12 cellular contexts compared by ENCODE assay signal in the genomic region with DNA sequence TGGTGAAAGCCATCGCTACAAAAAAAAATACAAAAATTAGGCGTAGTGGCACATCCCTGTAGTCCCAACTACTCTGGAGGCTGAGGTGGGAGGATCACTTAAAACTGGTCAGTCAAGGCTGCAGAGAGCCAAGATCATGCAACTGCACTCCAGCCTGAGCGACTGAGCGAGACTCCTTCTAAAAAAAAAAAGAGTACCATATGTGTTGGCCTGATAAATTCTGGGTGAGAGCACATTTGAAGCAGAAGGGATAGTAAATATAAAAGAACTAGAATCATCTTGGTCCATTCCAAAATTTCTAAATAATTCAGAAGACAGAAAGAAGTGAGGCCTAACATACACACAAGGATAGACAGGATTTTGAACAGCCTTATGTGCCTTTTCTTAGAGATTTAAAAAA. TPM values are rescaled to one million over a fixed set of nuclear protein-coding genes. Genes with fewer than 3 reads are reported as not detected.
DNase-seq lines count a peak whose midpoint lies in the region; ATAC-seq and TF ChIP-seq lines count a peak whose summit lies in the region.
"Had no signal": no experiment of that assay in that cellular context is flagged by ENCODE, and none has a peak within 500 bp of the region (broad histone marks: within the 10 kb centered on the region; RNA-seq: fewer than 3 reads in every experiment).

No MANE protein-coding gene starts in this region.

- peak overlapping the region in 2 of 3 donors; percentile 27 to 99 for H3K27ac Mint-ChIP-seq in CD4-positive, CD25-positive, alpha-beta regulatory T cell
- H3K27ac Mint-ChIP-seq in activated naive CD8-positive, alpha-beta T cell treated with anti-CD3 and anti-CD28 coated beads, Interleukin-2, amount 10 ng/mL, durations not matched to agents 7 days and 5 days, result peak overlapping the region; percentile 19
- peak overlapping the region in 7 of 9 donors; percentile 5 to 69 (median 56) for H3K27ac Mint-ChIP-seq in naive thymus-derived CD4-positive, alpha-beta T cell

- no peaks in the 10 kb centered on the region for H3K9me3 ChIP-seq in CD4-positive, CD25-positive, alpha-beta regulatory T cell (ENCODE audit: control insufficient read depth in 2 of 2, low read length in 2 of 2)
- H3K9me3 ChIP-seq in HEK293 (ENCODE audit: control insufficient read depth, insufficient read depth, low read depth, low read length), result no peaks in the 10 kb centered on the region
- H3K9me3 ChIP-seq in naive thymus-derived CD4-positive, alpha-beta T cell (ENCODE audit: control insufficient read depth in 2 of 3, low read length in 3 of 3), result no peaks in the 10 kb centered on the region

- DNase-seq in CD4-positive, CD25-positive, alpha-beta regulatory T cell, result no peak
- no peak for DNase-seq in activated naive CD8-positive, alpha-beta T cell treated with anti-CD3 and anti-CD28 coated beads, Interleukin-2, amount 10 ng/mL, durations not matched to agents 7 days and 5 days
- DNase-seq in naive thymus-derived CD4-positive, alpha-beta T cell, result no peak
- no peak for DNase-seq in GM10248 (ENCODE audit: extremely low spot score)
- DNase-seq in NCI-H2227 (lab: John Stamatoyannopoulos, UW; ENCODE audit: unreplicated experiment), result no peak
- DNase-seq: DMS 273 treated with DMSO at 0.1 percent for 48 hours; NCI-H1417; NCI-H748 treated with DMSO at 0.1 percent for 48 hours; stimulated activated CD4-positive, alpha-beta T cell treated with anti-CD3 and anti-CD28 coated beads, Interleukin-12 subunit alpha, Interleukin-12 subunit beta, amount 100 ng/mL, for 4 hours had no signal

- TF ChIP-seq CTCF in HEK293 (tag by site-specific recombination; IDR thresholded peaks at IDR 0.05), result no peak
- no peak for TF ChIP-seq CTCF in GM10248 (IDR thresholded peaks at IDR 0.05; ENCODE audit: control extremely low read depth, extremely low read depth, low read depth, missing control alignments)

- POLR2A ChIA-PET in HEK293 (lab: Yijun Ruan, JAX) (interaction anchor here (0.5 kb wide), 1 partner anchor 771 kb away, joined by 3 read pairs; no protein-coding TSS in a partner anchor), GM10248 (lab: Yijun Ruan, JAX) (no interaction called here)
- POLR2A ChIA-PET in activated naive CD8-positive, alpha-beta T cell treated with anti-CD3 and anti-CD28 coated beads, Interleukin-2, amount 10 ng/mL, durations not matched to agents 7 days and 5 days (lab: Charles Lee), result no interaction called here
- POLR2A ChIA-PET in naive thymus-derived CD4-positive, alpha-beta T cell (lab: Charles Lee), result no interaction called here

- CTCF ChIA-PET in HEK293 (lab: Yijun Ruan, JAX), result interaction anchor here (3.8 kb wide), 1 partner anchor 821 kb away, joined by 19 read pairs; the partner anchor contains the start of gene UBE3D
- CTCF ChIA-PET in naive thymus-derived CD4-positive, alpha-beta T cell (lab: Charles Lee), result no interaction called here
- CTCF ChIA-PET in GM10248 (lab: Yijun Ruan, JAX), result no interaction called here

- H3K4me3 Mint-ChIP-seq in CD4-positive, CD25-positive, alpha-beta regulatory T cell, result peak overlapping the region; percentile 78 to 97 (median 92)
- peak overlapping the region; percentile 27 for H3K4me3 Mint-ChIP-seq in activated naive CD8-positive, alpha-beta T cell treated with anti-CD3 and anti-CD28 coated beads, Interleukin-2, amount 10 ng/mL, durations not matched to agents 7 days and 5 days
- H3K4me3 Mint-ChIP-seq in naive thymus-derived CD4-positive, alpha-beta T cell, result peak overlapping the region; percentile 42 to 99 (median 71)

- H3K4me1 ChIP-seq in CD4-positive, CD25-positive, alpha-beta regulatory T cell (ENCODE audit: control insufficient read depth, insufficient read depth, low read length, poor library complexity, severe bottlenecking), result peaks cover 38% of the 10 kb centered on the region
- H3K4me1 ChIP-seq in HEK293 (ENCODE audit: control insufficient read depth, insufficient read depth, low read length), result peaks cover 10% of the 10 kb centered on the region; the same call in 1 of the 2 replicates
- peaks cover 12 to 15% of the 10 kb centered on the region in 2 donors for H3K4me1 ChIP-seq in naive thymus-derived CD4-positive, alpha-beta T cell (ENCODE audit: control insufficient read depth in 2 of 2, insufficient read depth in 2 of 2, low read length in 2 of 2)

- peaks cover 35 to 64% (median 51%) of the 10 kb centered on the region in 4 donors for H3K4me1 Mint-ChIP-seq in CD4-positive, CD25-positive, alpha-beta regulatory T cell
- peaks cover 30% of the 10 kb centered on the region for H3K4me1 Mint-ChIP-seq in activated naive CD8-positive, alpha-beta T cell treated with anti-CD3 and anti-CD28 coated beads, Interleukin-2, amount 10 ng/mL, durations not matched to agents 7 days and 5 days
- H3K4me1 Mint-ChIP-seq in naive thymus-derived CD4-positive, alpha-beta T cell, result peaks cover 35 to 71% (median 60%) of the 10 kb centered on the region in 7 donors

- H3K27me3 Mint-ChIP-seq in CD4-positive, CD25-positive, alpha-beta regulatory T cell, result no peaks in the 10 kb centered on the region
- H3K27me3 Mint-ChIP-seq in activated naive CD8-positive, alpha-beta T cell treated with anti-CD3 and anti-CD28 coated beads, Interleukin-2, amount 10 ng/mL, durations not matched to agents 7 days and 5 days, result peaks cover 2% of the 10 kb centered on the region
- no peaks in the 10 kb centered on the region for H3K27me3 Mint-ChIP-seq in naive thymus-derived CD4-positive, alpha-beta T cell

- no peaks in the 10 kb centered on the region for H3K27me3 ChIP-seq in CD4-positive, CD25-positive, alpha-beta regulatory T cell (ENCODE audit: control insufficient read depth, insufficient read depth, low read length)
- no peaks in the 10 kb centered on the region for H3K27me3 ChIP-seq in naive thymus-derived CD4-positive, alpha-beta T cell (ENCODE audit: control insufficient read depth in 2 of 2, insufficient read depth in 2 of 2, low read length in 2 of 2)

- H3K36me3 Mint-ChIP-seq in CD4-positive, CD25-positive, alpha-beta regulatory T cell, result peaks cover 18% of the 10 kb centered on the region
- H3K36me3 Mint-ChIP-seq in activated naive CD8-positive, alpha-beta T cell treated with anti-CD3 and anti-CD28 coated beads, Interleukin-2, amount 10 ng/mL, durations not matched to agents 7 days and 5 days, result peaks cover 34% of the 10 kb centered on the region
- peaks cover 5 to 17% (median 13%) of the 10 kb centered on the region in 5 donors for H3K36me3 Mint-ChIP-seq in naive thymus-derived CD4-positive, alpha-beta T cell

- H3K9me3 Mint-ChIP-seq in CD4-positive, CD25-positive, alpha-beta regulatory T cell, result peaks cover 0 to 2% (median 0%) of the 10 kb centered on the region in 7 donors
- peaks cover 2% of the 10 kb centered on the region for H3K9me3 Mint-ChIP-seq in activated naive CD8-positive, alpha-beta T cell treated with anti-CD3 and anti-CD28 coated beads, Interleukin-2, amount 10 ng/mL, durations not matched to agents 7 days and 5 days
- H3K9me3 Mint-ChIP-seq in naive thymus-derived CD4-positive, alpha-beta T cell, result peaks cover 0 to 5% (median 0%) of the 10 kb centered on the region in 11 donors

- intact Hi-C loops in naive thymus-derived CD4-positive, alpha-beta T cell (cut with micrococcal nuclease), result no loop called here

- peak overlapping the region; percentile 63 for H3K4me3 ChIP-seq in CD4-positive, CD25-positive, alpha-beta regulatory T cell (ENCODE audit: low read depth, low read length)
- H3K4me3 ChIP-seq in HEK293 (ENCODE audit: low read depth, low read length), result no peak overlapping the region
- no peak overlapping the region for H3K4me3 ChIP-seq in naive thymus-derived CD4-positive, alpha-beta T cell (ENCODE audit: low read length)

- no peak for ATAC-seq in CD4-positive, CD25-positive, alpha-beta regulatory T cell (ENCODE audit: low read depth in 2 of 2)
- ATAC-seq in activated naive CD8-positive, alpha-beta T cell treated with anti-CD3 and anti-CD28 coated beads, Interleukin-2, amount 10 ng/mL, durations not matched to agents 7 days and 5 days (ENCODE audit: low read depth), result no peak
- ATAC-seq in naive thymus-derived CD4-positive, alpha-beta T cell, result no peak
- ATAC-seq in HG02759 (IDR thresholded peaks at IDR 0.05; ENCODE audit: unreplicated experiment), result no peak
- ATAC-seq in GM21381 (IDR thresholded peaks at IDR 0.05; ENCODE audit: unreplicated experiment), result no peak

- no peak overlapping the region for H3K27ac ChIP-seq in CD4-positive, CD25-positive, alpha-beta regulatory T cell (ENCODE audit: insufficient read depth, low read length, poor library complexity, severe bottlenecking)
- no peak overlapping the region for H3K27ac ChIP-seq in HEK293 (ENCODE audit: extremely low read depth, low read depth, low read length)
- no peak overlapping the region for H3K27ac ChIP-seq in naive thymus-derived CD4-positive, alpha-beta T cell (ENCODE audit: low read depth, low read length)

- H3K36me3 ChIP-seq in CD4-positive, CD25-positive, alpha-beta regulatory T cell (ENCODE audit: control insufficient read depth, insufficient read depth, low read length), result no peaks in the 10 kb centered on the region
- H3K36me3 ChIP-seq in HEK293 (ENCODE audit: control insufficient read depth in 2 of 2, insufficient read depth in 1 of 2, low read length in 2 of 2), result peaks cover 0 to 16% of the 10 kb centered on the region in 2 experiments; a peak in 2 of 3 replicates
- peaks cover 0 to 8% (median 0%) of the 10 kb centered on the region in 3 experiments for H3K36me3 ChIP-seq in naive thymus-derived CD4-positive, alpha-beta T cell (ENCODE audit: control insufficient read depth in 2 of 3, insufficient read depth in 3 of 3, low read length in 3 of 3)

TF ChIP-seq in HEK293, 187 proteins besides CTCF, POLR2A, EP300 and RAD21:
- no peak for TF ChIP-seq KLF8 (tag by site-specific recombination; IDR thresholded peaks at IDR 0.05)
- TF ChIP-seq HOXC10 (CRISPR knock-in tag; IDR thresholded peaks at IDR 0.05), result no peak
- TF ChIP-seq REPIN1 (tag by site-specific recombination; IDR thresholded peaks at IDR 0.05; ENCODE audit: low read depth), result no peak
- 0 out of 2 replicates have a peak, but pooled peaks have one; percentile 15 for TF ChIP-seq ZBTB17 (tag by site-specific recombination; IDR thresholded peaks at IDR 0.05)
- TF ChIP-seq KLF1 (tag by site-specific recombination; IDR thresholded peaks at IDR 0.05), result no peak

RNA-seq across cellular contexts. Expression of gene IBTK, which starts 2.2 kb away (rescaled TPM):
- 29.2 TPM for total RNA-seq in CD4-positive, CD25-positive, alpha-beta regulatory T cell
- 10 to 100 TPM; 22.2 to 26.9 (median 22.6) TPM for polyA plus RNA-seq in CD4-positive, CD25-positive, alpha-beta regulatory T cell
- total RNA-seq in activated naive CD8-positive, alpha-beta T cell treated with anti-CD3 and anti-CD28 coated beads, Interleukin-2, amount 10 ng/mL, durations not matched to agents 7 days and 5 days, result 10 to 100 TPM; 24.6 to 25.3 TPM
- total RNA-seq in naive thymus-derived CD4-positive, alpha-beta T cell, result 10 to 100 TPM; 16.6 to 35.8 (median 26.1) TPM
- 10 to 100 TPM; 15.6 to 19.0 TPM for polyA plus RNA-seq in naive thymus-derived CD4-positive, alpha-beta T cell

Comparison
In these comparisons a context has a peak if more than half of its experiments do, and no peak if none do; other contexts are left out.
1. H3K4me3 Mint-ChIP-seq: peak in every context shown above with its lines; median percentile 92 in CD4-positive, CD25-positive, alpha-beta regulatory T cell; 71 in naive thymus-derived CD4-positive, alpha-beta T cell; 27 in activated naive CD8-positive, alpha-beta T cell treated with anti-CD3 and anti-CD28 coated beads, Interleukin-2, amount 10 ng/mL, durations not matched to agents 7 days and 5 days.